9 cellular contexts compared by ENCODE assay signal in genomic region chr11:75896843-75897419, GRCh38.
DNase-seq lines count a peak whose midpoint lies in the region; ATAC-seq, FAIRE-seq and TF ChIP-seq lines count a peak whose summit lies in the region.
"Had no signal": no experiment of that assay in that cellular context is flagged by ENCODE, and none has a peak within 500 bp of the region (broad histone marks: within the 10 kb centered on the region; RNA-seq: fewer than 3 reads in every experiment).

No MANE protein-coding gene starts in this region.

- H3K4me2 ChIP-seq in GM23248 (ENCODE audit: unreplicated experiment) = no peak overlapping the region
- no peak overlapping the region for H3K4me2 ChIP-seq in HepG2 (ENCODE audit: low read depth, low read length)

- ATAC-seq in HepG2 (no peak), HG02763 (IDR thresholded peaks at IDR 0.05; ENCODE audit: unreplicated experiment) (no peak)

- no peaks in the 10 kb centered on the region for H3K27me3 ChIP-seq in GM23248 (replicated peaks; ENCODE audit: insufficient read depth)
- no peaks in the 10 kb centered on the region for H3K27me3 ChIP-seq in breast epithelium
- no peaks in the 10 kb centered on the region for H3K27me3 ChIP-seq in HepG2 (ENCODE audit: control insufficient read depth in 1 of 2, insufficient read depth in 2 of 2, low read length in 2 of 2)

- H3K9ac ChIP-seq in GM23248 (no peak overlapping the region), HepG2 (ENCODE audit: insufficient read depth, low read depth, low read length) (no peak overlapping the region)

- no peak overlapping the region for H3K4me3 Mint-ChIP-seq in T-helper 2 cell treated with Interferon-gamma antibody and Interleukin-4, amounts not matched to agents 5 μg/mL and 100 μg/mL, for 36 hours

- TF ChIP-seq RAD21 in HepG2 (CRISPR knock-in tag; IDR thresholded peaks at IDR 0.05) = peak; percentile 31; the same call in 1 of the 2 replicates

- H3K27ac Mint-ChIP-seq in T-helper 2 cell treated with Interferon-gamma antibody and Interleukin-4, amounts not matched to agents 5 μg/mL and 100 μg/mL, for 36 hours = no peak overlapping the region

- H3K27me3 Mint-ChIP-seq in T-helper 2 cell treated with Interferon-gamma antibody and Interleukin-4, amounts not matched to agents 5 μg/mL and 100 μg/mL, for 36 hours (ENCODE audit: low read depth) = no peaks in the 10 kb centered on the region

- no peaks in the 10 kb centered on the region; the same call in 1 of the 2 replicates for H4K20me1 ChIP-seq in GM23248 (ENCODE audit: insufficient read depth)
- peaks cover 4% of the 10 kb centered on the region; the same call in 1 of the 2 replicates for H4K20me1 ChIP-seq in HepG2 (ENCODE audit: insufficient read depth, low read length)

- H3F3A ChIP-seq in GM23248 (ENCODE audit: insufficient read depth) = no peaks in the 10 kb centered on the region

- peaks cover 1% of the 10 kb centered on the region for H3K36me3 Mint-ChIP-seq in T-helper 2 cell treated with Interferon-gamma antibody and Interleukin-4, amounts not matched to agents 5 μg/mL and 100 μg/mL, for 36 hours (ENCODE audit: low read depth)

- no peak for TF ChIP-seq EP300 in HepG2 (IDR thresholded peaks at IDR 0.05; ENCODE audit: low read depth in 2 of 2, low read length in 2 of 2)
- no peak for TF ChIP-seq EP300 in HepG2 (CRISPR knock-in tag; IDR thresholded peaks at IDR 0.05; ENCODE audit: borderline replicate concordance)

- 24 to 26% methylated on average over 4 of the region's 4 CpGs for WGBS in GM23248 (ENCODE audit: low coverage in 1 of 2, low lambda C conversion rate in 2 of 2, missing lambda C conversion rate in 2 of 2), 2 experiments
- 36% methylated on average over 4 of the region's 4 CpGs for WGBS in HepG2 (ENCODE audit: low lambda C conversion rate)

- H3K9me3 Mint-ChIP-seq in T-helper 2 cell treated with Interferon-gamma antibody and Interleukin-4, amounts not matched to agents 5 μg/mL and 100 μg/mL, for 36 hours = no peaks in the 10 kb centered on the region

- no peaks in the 10 kb centered on the region for H3K4me1 ChIP-seq in GM23248 (ENCODE audit: insufficient read depth)
- no peaks in the 10 kb centered on the region for H3K4me1 ChIP-seq in breast epithelium
- no peaks in the 10 kb centered on the region for H3K4me1 ChIP-seq in HepG2 (ENCODE audit: insufficient read depth, low read length)

- H3K9me3 ChIP-seq in GM23248 (ENCODE audit: low read depth) (no peaks in the 10 kb centered on the region), breast epithelium (no peaks in the 10 kb centered on the region), HepG2 (ENCODE audit: low read length) (no peaks in the 10 kb centered on the region)
- H3K9me3 ChIP-seq: HAP-1 had no signal

- peak; percentile 74 for TF ChIP-seq CTCF in AG10803 (conservative IDR thresholded peaks at IDR 0.05; ENCODE audit: low read length)
- TF ChIP-seq CTCF in breast epithelium (IDR thresholded peaks at IDR 0.05) = peak; percentile 54 to 87 (median 79)
- peak; percentile 62 for TF ChIP-seq CTCF in HepG2 (CRISPR knock-in tag; IDR thresholded peaks at IDR 0.05)

- intact Hi-C loops in breast epithelium (cut with DNase I; ENCODE audit: low total_unique reads) (no loop called here), HepG2 (cut with micrococcal nuclease; ENCODE audit: unreplicated experiment) (loop anchor here (1.0 to 10.0 kb wide), 3 partner anchors 255 to 338 kb away; no protein-coding TSS in a partner anchor)

- TF ChIP-seq POLR2A in breast epithelium (IDR thresholded peaks at IDR 0.05) = no peak
- no peak for TF ChIP-seq POLR2A in HepG2 (IDR thresholded peaks at IDR 0.05; ENCODE audit: insufficient read depth in 1 of 2, low read depth in 2 of 2, low read length in 2 of 2)

- DNase-seq in AG10803 (ENCODE audit: low read depth) (peak; percentile 56), GM23248 (peak; percentile 68), NCI-H526 treated with DMSO at 0.1 percent for 48 hours (lab: John Stamatoyannopoulos, UW) (peak; percentile 38), breast epithelium (ENCODE audit: low spot score in 2 of 2) (no peak), HepG2 (ENCODE audit: low spot score) (peak; percentile 35)
- DNase-seq in stimulated activated naive CD4-positive, alpha-beta T cell treated with Interleukin-2 at 50 U/mL for 16 hours (lab: John Stamatoyannopoulos, UW) = no peak
- no peak for DNase-seq in T-helper 2 cell treated with Interferon-gamma antibody and Interleukin-4, amounts not matched to agents 5 μg/mL and 100 μg/mL, for 36 hours (ENCODE audit: low spot score)

- FAIRE-seq in HepG2 (lab: Jason Lieb, UNC) = peak; percentile 56

- no peaks in the 10 kb centered on the region for H3K79me2 ChIP-seq in GM23248 (ENCODE audit: insufficient read depth)
- H3K79me2 ChIP-seq in HepG2 (ENCODE audit: insufficient read depth, low read length) = no peaks in the 10 kb centered on the region

- POLR2A ChIA-PET in HepG2 (lab: Yijun Ruan, JAX) = no interaction called here

- H3K4me3 ChIP-seq in AG10803 (ENCODE audit: low read length) (no peak overlapping the region), GM23248 (no peak overlapping the region), breast epithelium (no peak overlapping the region), HepG2 (replicated peaks in 1 of 3; ENCODE audit: insufficient read depth in 1 of 3, low read depth in 2 of 3, low read length in 3 of 3) (no peak overlapping the region)
- H3K4me3 ChIP-seq: HAP-1 had no signal

- no peak overlapping the region for H2AFZ ChIP-seq in GM23248
- H2AFZ ChIP-seq in HepG2 (ENCODE audit: low read length) = no peak overlapping the region

- in situ Hi-C loops in GM23248 (cut with MboI) (loop anchor here (25.0 kb wide), 1 partner anchor 615 kb away; no protein-coding TSS in a partner anchor), HepG2 (cut with HindIII; ENCODE audit: extremely low pct_ligation_motif_present, low pct_unique_long_range_greater_than_20kb) (loop anchor here (5.0 kb wide), 2 partner anchors 305 to 420 kb away; no protein-coding TSS in a partner anchor)

- no peaks in the 10 kb centered on the region for H3K36me3 ChIP-seq in GM23248 (ENCODE audit: low read depth)
- H3K36me3 ChIP-seq in breast epithelium = no peaks in the 10 kb centered on the region
- H3K36me3 ChIP-seq in HepG2 (replicated peaks in 1 of 2; ENCODE audit: control insufficient read depth in 1 of 2, insufficient read depth in 2 of 2, low read length in 2 of 2) = peaks cover 5 to 7% of the 10 kb centered on the region in 2 experiments; a peak in 4 of 5 replicates
- H3K36me3 ChIP-seq: HAP-1 had no signal

- CTCF ChIA-PET in HepG2 (lab: Yijun Ruan, JAX; ENCODE audit: low intra/inter-chr PET ratio, low total read pairs) = interaction anchor here (1.2 to 2.2 kb wide), 3 partner anchors 255 to 422 kb away, joined by 5 to 14 read pairs (median 11); no protein-coding TSS in a partner anchor

- no peak overlapping the region for H3K27ac ChIP-seq in GM23248
- no peak overlapping the region for H3K27ac ChIP-seq in breast epithelium
- H3K27ac ChIP-seq in HepG2 (ENCODE audit: extremely low read length, insufficient read depth, low read length) = no peak overlapping the region

- no TSS peak for BruUV-seq in HepG2 (replicated peaks; lab: Mats Ljungman, UMichigan)

- peaks cover 2% of the 10 kb centered on the region for H3K4me1 Mint-ChIP-seq in T-helper 2 cell treated with Interferon-gamma antibody and Interleukin-4, amounts not matched to agents 5 μg/mL and 100 μg/mL, for 36 hours (ENCODE audit: low read depth)

- no peaks in the 10 kb centered on the region for H3K9me2 ChIP-seq in GM23248 (ENCODE audit: insufficient read depth)

TF ChIP-seq in HepG2, 621 proteins besides CTCF, POLR2A, EP300 and RAD21:
- no peak for TF ChIP-seq AKAP8 (CRISPR knock-in tag; IDR thresholded peaks at IDR 0.05)
- no peak for TF ChIP-seq ZFP82 (CRISPR knock-in tag; IDR thresholded peaks at IDR 0.05; ENCODE audit: borderline replicate concordance)
- no peak for TF ChIP-seq HNRNPUL1 (IDR thresholded peaks at IDR 0.05; ENCODE audit: low read depth, low read length)
- no peak for TF ChIP-seq ZNF607 (CRISPR knock-in tag; IDR thresholded peaks at IDR 0.05; ENCODE audit: borderline replicate concordance)
- peak; percentile 79 for TF ChIP-seq STAG1 (CRISPR knock-in tag; IDR thresholded peaks at IDR 0.05)
- no peak for TF ChIP-seq NR3C1 (CRISPR knock-in tag; IDR thresholded peaks at IDR 0.05)
- TF ChIP-seq SMC3 (IDR thresholded peaks at IDR 0.05; ENCODE audit: low read length) = peak; percentile 60; the same call in 1 of the 2 replicates
- TF ChIP-seq GMEB1 (CRISPR knock-in tag; IDR thresholded peaks at IDR 0.05; ENCODE audit: borderline replicate concordance) = no peak
- no peak for TF ChIP-seq ZNF33B (CRISPR knock-in tag; IDR thresholded peaks at IDR 0.05)
- no peak for TF ChIP-seq MIXL1 (CRISPR knock-in tag; IDR thresholded peaks at IDR 0.05)
- no peak for TF ChIP-seq ZFP41 (CRISPR knock-in tag; IDR thresholded peaks at IDR 0.05; ENCODE audit: borderline replicate concordance)
- no peak for TF ChIP-seq ZC3H13 (CRISPR knock-in tag; IDR thresholded peaks at IDR 0.05)
- no peak for TF ChIP-seq ARID3A (IDR thresholded peaks at IDR 0.05; ENCODE audit: low read depth, low read length)
- TF ChIP-seq TCF7L2 (IDR thresholded peaks at IDR 0.05; ENCODE audit: low read depth, low read length) = no peak

Comparison
In these comparisons a context has a peak if more than half of its experiments do, and no peak if none do; other contexts are left out.
1. DNase-seq: peak in AG10803 (single experiment), GM23248 (single experiment), NCI-H526 treated with DMSO at 0.1 percent for 48 hours (single experiment) and HepG2 (single experiment); none in breast epithelium (0 of 2), stimulated activated naive CD4-positive, alpha-beta T cell treated with Interleukin-2 at 50 U/mL for 16 hours (single experiment) and T-helper 2 cell treated with Interferon-gamma antibody and Interleukin-4, amounts not matched to agents 5 μg/mL and 100 μg/mL, for 36 hours (single experiment).
2. Peak in every context shown above with its lines, with median percentiles within 50 percentile points of each other: CTCF ChIP-seq.